Comparison of ENCODE assay signal across 8 cellular contexts in the genomic region with DNA sequence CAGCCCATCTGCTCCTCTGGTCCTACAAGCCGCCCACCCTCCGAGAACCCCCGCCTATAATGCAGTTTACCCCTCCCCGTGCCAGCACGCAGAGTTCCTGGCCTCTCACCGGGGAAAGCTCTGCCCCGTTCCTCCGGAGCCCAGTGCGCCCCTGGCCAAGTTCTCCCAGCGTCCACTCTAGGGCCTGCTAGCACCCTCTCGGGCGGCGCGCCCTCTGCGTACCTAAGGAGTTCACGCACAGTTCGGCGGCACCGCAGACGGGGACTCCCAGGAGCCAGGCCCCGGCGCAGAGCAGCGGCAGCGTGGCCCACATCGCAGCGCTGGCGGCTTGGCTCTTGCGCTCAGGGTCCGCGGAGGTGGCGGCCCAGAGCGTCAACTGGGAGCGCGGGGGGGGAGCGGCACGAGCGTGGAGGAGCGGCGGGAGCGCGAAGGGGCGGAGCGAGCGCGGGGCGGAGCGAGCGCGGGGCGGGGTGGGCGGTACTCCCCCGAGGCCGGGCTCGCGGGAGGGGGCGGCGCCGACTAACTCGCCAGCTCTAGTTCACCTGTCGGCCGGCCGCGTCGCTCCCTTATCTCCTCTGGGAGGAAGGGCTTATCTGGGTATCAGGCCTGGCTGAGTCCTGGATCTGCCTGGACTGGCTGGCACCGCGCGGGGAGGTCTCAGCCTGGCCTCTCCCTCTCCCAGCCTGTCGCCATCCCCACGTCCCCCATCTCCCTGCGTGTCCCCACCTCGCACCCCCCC. TPM values are rescaled to one million over a fixed set of nuclear protein-coding genes. Genes with fewer than 3 reads are reported as not detected.
DNase-seq lines count a peak whose midpoint lies in the region; ATAC-seq lines count a peak whose summit lies in the region.

A gene with protein sequence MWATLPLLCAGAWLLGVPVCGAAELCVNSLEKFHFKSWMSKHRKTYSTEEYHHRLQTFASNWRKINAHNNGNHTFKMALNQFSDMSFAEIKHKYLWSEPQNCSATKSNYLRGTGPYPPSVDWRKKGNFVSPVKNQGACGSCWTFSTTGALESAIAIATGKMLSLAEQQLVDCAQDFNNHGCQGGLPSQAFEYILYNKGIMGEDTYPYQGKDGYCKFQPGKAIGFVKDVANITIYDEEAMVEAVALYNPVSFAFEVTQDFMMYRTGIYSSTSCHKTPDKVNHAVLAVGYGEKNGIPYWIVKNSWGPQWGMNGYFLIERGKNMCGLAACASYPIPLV (minus strand): TSS at position 378 of the 739 bp plus-strand sequence. CDS start 65 bp downstream, at position 313.

- H3K9me3 ChIP-seq in endocrine pancreas (ENCODE audit: control insufficient read depth, low read length): no peaks in the 10 kb centered on the region

- DNase-seq in ACHN (peak; percentile 39), NCI-H69 (lab: John Stamatoyannopoulos, UW) (peak; percentile 81), middle frontal gyrus (ENCODE audit: extremely low spot score, low spot score) (peak; percentile 53)
- DNase-seq in activated CD8-positive, alpha-beta memory T cell treated with anti-CD3 and anti-CD28 coated beads, Interleukin-2, amount 10 ng/mL, durations not matched to agents 7 days and 5 days: peak; percentile 73
- DNase-seq in stimulated activated CD8-positive, alpha-beta memory T cell treated with anti-CD3 and anti-CD28 coated beads, Interleukin-2, amount 100 ng/mL, for 1 hour (ENCODE audit: low read depth in 2 of 2): peak; percentile 37 to 50

- peaks cover 2% of the 10 kb centered on the region for H3K36me3 Mint-ChIP-seq in activated CD8-positive, alpha-beta memory T cell treated with anti-CD3 and anti-CD28 coated beads, Interleukin-2, amount 10 ng/mL, durations not matched to agents 7 days and 5 days

- no peak within 1 kb of the TSS for H3K4me3 ChIP-seq in endocrine pancreas (ENCODE audit: control insufficient read depth, insufficient read depth, low read length)

- no peaks in the 10 kb centered on the region for H3K4me1 ChIP-seq in endocrine pancreas (ENCODE audit: control insufficient read depth, insufficient read depth, low read length)

- peaks cover 1% of the 10 kb centered on the region for H3K4me1 Mint-ChIP-seq in activated CD8-positive, alpha-beta memory T cell treated with anti-CD3 and anti-CD28 coated beads, Interleukin-2, amount 10 ng/mL, durations not matched to agents 7 days and 5 days

- H3K9ac ChIP-seq in endocrine pancreas (ENCODE audit: control insufficient read depth, insufficient read depth, low read length): peak within 1 kb of the TSS; percentile 1

- H3K27me3 ChIP-seq in endocrine pancreas (ENCODE audit: control insufficient read depth, insufficient read depth, low read length): no peaks in the 10 kb centered on the region

- no peak within 1 kb of the TSS for H3K27ac Mint-ChIP-seq in activated CD8-positive, alpha-beta memory T cell treated with anti-CD3 and anti-CD28 coated beads, Interleukin-2, amount 10 ng/mL, durations not matched to agents 7 days and 5 days

- H3K9me3 Mint-ChIP-seq in activated CD8-positive, alpha-beta memory T cell treated with anti-CD3 and anti-CD28 coated beads, Interleukin-2, amount 10 ng/mL, durations not matched to agents 7 days and 5 days (ENCODE audit: low read depth): no peaks in the 10 kb centered on the region

- in situ Hi-C loops in ACHN (cut with HindIII; ENCODE audit: low pct_ligation_motif_present, low pct_unique_long_range_greater_than_20kb, low sequenced_read_pairs): no loop called here

- H3K36me3 ChIP-seq in endocrine pancreas (ENCODE audit: control insufficient read depth, insufficient read depth, low read length): no peaks in the 10 kb centered on the region

- peaks cover 23% of the 10 kb centered on the region for H3K27me3 Mint-ChIP-seq in activated CD8-positive, alpha-beta memory T cell treated with anti-CD3 and anti-CD28 coated beads, Interleukin-2, amount 10 ng/mL, durations not matched to agents 7 days and 5 days

- CTCF ChIA-PET in activated CD8-positive, alpha-beta memory T cell treated with anti-CD3 and anti-CD28 coated beads, Interleukin-2, amount 10 ng/mL, durations not matched to agents 7 days and 5 days (lab: Charles Lee): interaction anchor here (1.9 kb wide), 1 partner anchor 62 kb away, joined by 6 read pairs; no protein-coding TSS in a partner anchor

- ATAC-seq in GM18907 (IDR thresholded peaks at IDR 0.05; ENCODE audit: unreplicated experiment) (peak; percentile 73), HG03139 (IDR thresholded peaks at IDR 0.05; ENCODE audit: unreplicated experiment) (peak; percentile 77)
- peak; percentile 95 for ATAC-seq in activated CD8-positive, alpha-beta memory T cell treated with anti-CD3 and anti-CD28 coated beads, Interleukin-2, amount 10 ng/mL, durations not matched to agents 7 days and 5 days

- peak within 1 kb of the TSS; percentile 67 for H3K4me3 Mint-ChIP-seq in activated CD8-positive, alpha-beta memory T cell treated with anti-CD3 and anti-CD28 coated beads, Interleukin-2, amount 10 ng/mL, durations not matched to agents 7 days and 5 days

RNA-seq across cellular contexts. Expression of the gene that starts here (rescaled TPM):
- total RNA-seq in activated CD8-positive, alpha-beta memory T cell treated with anti-CD3 and anti-CD28 coated beads, Interleukin-2, amount 10 ng/mL, durations not matched to agents 7 days and 5 days: 10 to 100 TPM; 33.9 to 48.1 TPM
